In the genomic region with DNA sequence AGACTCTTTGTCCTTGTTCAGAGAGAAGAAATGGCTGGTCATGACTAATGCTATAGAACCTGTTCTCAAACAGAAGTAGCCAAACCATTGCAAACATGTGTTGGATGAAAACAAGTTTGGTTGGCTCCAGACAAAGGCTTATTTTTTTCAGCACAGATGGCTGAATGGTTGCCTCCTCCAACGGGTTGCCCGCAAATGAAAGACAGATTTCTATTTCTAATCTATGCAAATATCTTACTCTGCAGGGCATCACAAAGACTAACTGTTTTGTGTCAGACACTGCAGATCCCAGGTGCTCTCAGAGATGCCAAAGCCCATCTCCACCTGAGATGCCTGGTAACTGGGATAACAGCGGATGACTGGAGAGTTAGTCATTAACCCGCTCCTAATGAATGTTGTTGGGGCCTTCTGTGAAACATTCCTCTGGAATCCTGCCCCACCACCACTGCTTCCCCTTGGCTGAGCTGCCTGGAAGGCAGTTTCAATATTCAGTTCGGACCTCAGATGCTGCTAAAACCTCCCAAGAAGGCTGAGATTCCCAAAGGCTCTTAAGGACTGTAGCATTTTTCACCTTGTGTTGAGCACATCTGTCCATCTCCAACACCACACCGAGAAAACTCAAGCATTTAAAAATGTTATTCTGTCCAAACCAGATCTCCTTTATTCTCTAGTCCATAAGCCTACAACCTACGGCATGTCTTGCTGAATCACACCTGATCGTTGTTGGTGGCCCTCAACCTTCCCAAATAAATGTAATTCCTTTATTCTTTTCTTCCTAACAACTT, we compare ENCODE assay signal across 1 cellular context.
TF ChIP-seq lines count a peak whose summit lies in the region.

No MANE protein-coding gene starts in this region.

TF ChIP-seq in HepG2, 621 proteins besides CTCF, POLR2A, EP300 and RAD21 (continued from another document and continues in another):
- TF ChIP-seq, protein P1, sequence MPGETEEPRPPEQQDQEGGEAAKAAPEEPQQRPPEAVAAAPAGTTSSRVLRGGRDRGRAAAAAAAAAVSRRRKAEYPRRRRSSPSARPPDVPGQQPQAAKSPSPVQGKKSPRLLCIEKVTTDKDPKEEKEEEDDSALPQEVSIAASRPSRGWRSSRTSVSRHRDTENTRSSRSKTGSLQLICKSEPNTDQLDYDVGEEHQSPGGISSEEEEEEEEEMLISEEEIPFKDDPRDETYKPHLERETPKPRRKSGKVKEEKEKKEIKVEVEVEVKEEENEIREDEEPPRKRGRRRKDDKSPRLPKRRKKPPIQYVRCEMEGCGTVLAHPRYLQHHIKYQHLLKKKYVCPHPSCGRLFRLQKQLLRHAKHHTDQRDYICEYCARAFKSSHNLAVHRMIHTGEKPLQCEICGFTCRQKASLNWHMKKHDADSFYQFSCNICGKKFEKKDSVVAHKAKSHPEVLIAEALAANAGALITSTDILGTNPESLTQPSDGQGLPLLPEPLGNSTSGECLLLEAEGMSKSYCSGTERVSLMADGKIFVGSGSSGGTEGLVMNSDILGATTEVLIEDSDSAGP (CRISPR knock-in tag; IDR thresholded peaks at IDR 0.05; ENCODE audit: borderline replicate concordance) = no peak
- TF ChIP-seq, protein P2, sequence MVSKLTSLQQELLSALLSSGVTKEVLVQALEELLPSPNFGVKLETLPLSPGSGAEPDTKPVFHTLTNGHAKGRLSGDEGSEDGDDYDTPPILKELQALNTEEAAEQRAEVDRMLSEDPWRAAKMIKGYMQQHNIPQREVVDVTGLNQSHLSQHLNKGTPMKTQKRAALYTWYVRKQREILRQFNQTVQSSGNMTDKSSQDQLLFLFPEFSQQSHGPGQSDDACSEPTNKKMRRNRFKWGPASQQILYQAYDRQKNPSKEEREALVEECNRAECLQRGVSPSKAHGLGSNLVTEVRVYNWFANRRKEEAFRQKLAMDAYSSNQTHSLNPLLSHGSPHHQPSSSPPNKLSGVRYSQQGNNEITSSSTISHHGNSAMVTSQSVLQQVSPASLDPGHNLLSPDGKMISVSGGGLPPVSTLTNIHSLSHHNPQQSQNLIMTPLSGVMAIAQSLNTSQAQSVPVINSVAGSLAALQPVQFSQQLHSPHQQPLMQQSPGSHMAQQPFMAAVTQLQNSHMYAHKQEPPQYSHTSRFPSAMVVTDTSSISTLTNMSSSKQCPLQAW (CRISPR knock-in tag; IDR thresholded peaks at IDR 0.05) = peak; percentile 56; the same call in 1 of the 2 replicates
- no peak for TF ChIP-seq TP53 (CRISPR knock-in tag; conservative IDR thresholded peaks at IDR 0.05)
- no peak for TF ChIP-seq SCMH1 (CRISPR knock-in tag; IDR thresholded peaks at IDR 0.05; ENCODE audit: borderline replicate concordance)
- TF ChIP-seq TAF15 (IDR thresholded peaks at IDR 0.05; ENCODE audit: low read depth, low read length, poor library complexity, severe bottlenecking) = no peak
- TF ChIP-seq, protein P3, sequence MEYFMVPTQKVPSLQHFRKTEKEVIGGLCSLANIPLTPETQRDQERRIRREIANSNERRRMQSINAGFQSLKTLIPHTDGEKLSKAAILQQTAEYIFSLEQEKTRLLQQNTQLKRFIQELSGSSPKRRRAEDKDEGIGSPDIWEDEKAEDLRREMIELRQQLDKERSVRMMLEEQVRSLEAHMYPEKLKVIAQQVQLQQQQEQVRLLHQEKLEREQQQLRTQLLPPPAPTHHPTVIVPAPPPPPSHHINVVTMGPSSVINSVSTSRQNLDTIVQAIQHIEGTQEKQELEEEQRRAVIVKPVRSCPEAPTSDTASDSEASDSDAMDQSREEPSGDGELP (IDR thresholded peaks at IDR 0.05; ENCODE audit: borderline replicate concordance, low read depth) = no peak
- no peak for TF ChIP-seq KAT2B (IDR thresholded peaks at IDR 0.05; ENCODE audit: borderline replicate concordance, low read depth, low read length)
- no peak for TF ChIP-seq NR2F1 (CRISPR knock-in tag; IDR thresholded peaks at IDR 0.05)
- peak; percentile 36; the same call in 1 of the 2 replicates for TF ChIP-seq GATAD2A (CRISPR knock-in tag; IDR thresholded peaks at IDR 0.05)
- TF ChIP-seq, protein P4, sequence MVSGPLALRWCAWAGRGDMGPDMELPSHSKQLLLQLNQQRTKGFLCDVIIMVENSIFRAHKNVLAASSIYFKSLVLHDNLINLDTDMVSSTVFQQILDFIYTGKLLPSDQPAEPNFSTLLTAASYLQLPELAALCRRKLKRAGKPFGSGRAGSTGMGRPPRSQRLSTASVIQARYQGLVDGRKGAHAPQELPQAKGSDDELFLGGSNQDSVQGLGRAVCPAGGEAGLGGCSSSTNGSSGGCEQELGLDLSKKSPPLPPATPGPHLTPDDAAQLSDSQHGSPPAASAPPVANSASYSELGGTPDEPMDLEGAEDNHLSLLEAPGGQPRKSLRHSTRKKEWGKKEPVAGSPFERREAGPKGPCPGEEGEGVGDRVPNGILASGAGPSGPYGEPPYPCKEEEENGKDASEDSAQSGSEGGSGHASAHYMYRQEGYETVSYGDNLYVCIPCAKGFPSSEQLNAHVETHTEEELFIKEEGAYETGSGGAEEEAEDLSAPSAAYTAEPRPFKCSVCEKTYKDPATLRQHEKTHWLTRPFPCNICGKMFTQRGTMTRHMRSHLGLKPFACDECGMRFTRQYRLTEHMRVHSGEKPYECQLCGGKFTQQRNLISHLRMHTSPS (CRISPR knock-in tag; IDR thresholded peaks at IDR 0.05; ENCODE audit: low read depth) = no peak
- no peak for TF ChIP-seq HNRNPLL (IDR thresholded peaks at IDR 0.05; ENCODE audit: low read depth, low read length, poor library complexity, severe bottlenecking)
- TF ChIP-seq HHEX (CRISPR knock-in tag; IDR thresholded peaks at IDR 0.05) = no peak
- TF ChIP-seq, protein P5, sequence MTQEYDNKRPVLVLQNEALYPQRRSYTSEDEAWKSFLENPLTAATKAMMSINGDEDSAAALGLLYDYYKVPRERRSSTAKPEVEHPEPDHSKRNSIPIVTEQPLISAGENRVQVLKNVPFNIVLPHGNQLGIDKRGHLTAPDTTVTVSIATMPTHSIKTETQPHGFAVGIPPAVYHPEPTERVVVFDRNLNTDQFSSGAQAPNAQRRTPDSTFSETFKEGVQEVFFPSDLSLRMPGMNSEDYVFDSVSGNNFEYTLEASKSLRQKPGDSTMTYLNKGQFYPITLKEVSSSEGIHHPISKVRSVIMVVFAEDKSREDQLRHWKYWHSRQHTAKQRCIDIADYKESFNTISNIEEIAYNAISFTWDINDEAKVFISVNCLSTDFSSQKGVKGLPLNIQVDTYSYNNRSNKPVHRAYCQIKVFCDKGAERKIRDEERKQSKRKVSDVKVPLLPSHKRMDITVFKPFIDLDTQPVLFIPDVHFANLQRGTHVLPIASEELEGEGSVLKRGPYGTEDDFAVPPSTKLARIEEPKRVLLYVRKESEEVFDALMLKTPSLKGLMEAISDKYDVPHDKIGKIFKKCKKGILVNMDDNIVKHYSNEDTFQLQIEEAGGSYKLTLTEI (CRISPR knock-in tag; conservative IDR thresholded peaks at IDR 0.05) = no peak
- no peak for TF ChIP-seq ZNF274 (CRISPR knock-in tag; IDR thresholded peaks at IDR 0.05)
- no peak for TF ChIP-seq ISL2 (CRISPR knock-in tag; IDR thresholded peaks at IDR 0.05)
- no peak for TF ChIP-seq ZNF367 (CRISPR knock-in tag; IDR thresholded peaks at IDR 0.05; ENCODE audit: borderline replicate concordance)
- TF ChIP-seq, protein P6, sequence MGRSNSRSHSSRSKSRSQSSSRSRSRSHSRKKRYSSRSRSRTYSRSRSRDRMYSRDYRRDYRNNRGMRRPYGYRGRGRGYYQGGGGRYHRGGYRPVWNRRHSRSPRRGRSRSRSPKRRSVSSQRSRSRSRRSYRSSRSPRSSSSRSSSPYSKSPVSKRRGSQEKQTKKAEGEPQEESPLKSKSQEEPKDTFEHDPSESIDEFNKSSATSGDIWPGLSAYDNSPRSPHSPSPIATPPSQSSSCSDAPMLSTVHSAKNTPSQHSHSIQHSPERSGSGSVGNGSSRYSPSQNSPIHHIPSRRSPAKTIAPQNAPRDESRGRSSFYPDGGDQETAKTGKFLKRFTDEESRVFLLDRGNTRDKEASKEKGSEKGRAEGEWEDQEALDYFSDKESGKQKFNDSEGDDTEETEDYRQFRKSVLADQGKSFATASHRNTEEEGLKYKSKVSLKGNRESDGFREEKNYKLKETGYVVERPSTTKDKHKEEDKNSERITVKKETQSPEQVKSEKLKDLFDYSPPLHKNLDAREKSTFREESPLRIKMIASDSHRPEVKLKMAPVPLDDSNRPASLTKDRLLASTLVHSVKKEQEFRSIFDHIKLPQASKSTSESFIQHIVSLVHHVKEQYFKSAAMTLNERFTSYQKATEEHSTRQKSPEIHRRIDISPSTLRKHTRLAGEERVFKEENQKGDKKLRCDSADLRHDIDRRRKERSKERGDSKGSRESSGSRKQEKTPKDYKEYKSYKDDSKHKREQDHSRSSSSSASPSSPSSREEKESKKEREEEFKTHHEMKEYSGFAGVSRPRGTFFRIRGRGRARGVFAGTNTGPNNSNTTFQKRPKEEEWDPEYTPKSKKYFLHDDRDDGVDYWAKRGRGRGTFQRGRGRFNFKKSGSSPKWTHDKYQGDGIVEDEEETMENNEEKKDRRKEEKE (IDR thresholded peaks at IDR 0.05) = no peak
- no peak for TF ChIP-seq ZNF879 (CRISPR knock-in tag; IDR thresholded peaks at IDR 0.05)
- TF ChIP-seq, protein P7, sequence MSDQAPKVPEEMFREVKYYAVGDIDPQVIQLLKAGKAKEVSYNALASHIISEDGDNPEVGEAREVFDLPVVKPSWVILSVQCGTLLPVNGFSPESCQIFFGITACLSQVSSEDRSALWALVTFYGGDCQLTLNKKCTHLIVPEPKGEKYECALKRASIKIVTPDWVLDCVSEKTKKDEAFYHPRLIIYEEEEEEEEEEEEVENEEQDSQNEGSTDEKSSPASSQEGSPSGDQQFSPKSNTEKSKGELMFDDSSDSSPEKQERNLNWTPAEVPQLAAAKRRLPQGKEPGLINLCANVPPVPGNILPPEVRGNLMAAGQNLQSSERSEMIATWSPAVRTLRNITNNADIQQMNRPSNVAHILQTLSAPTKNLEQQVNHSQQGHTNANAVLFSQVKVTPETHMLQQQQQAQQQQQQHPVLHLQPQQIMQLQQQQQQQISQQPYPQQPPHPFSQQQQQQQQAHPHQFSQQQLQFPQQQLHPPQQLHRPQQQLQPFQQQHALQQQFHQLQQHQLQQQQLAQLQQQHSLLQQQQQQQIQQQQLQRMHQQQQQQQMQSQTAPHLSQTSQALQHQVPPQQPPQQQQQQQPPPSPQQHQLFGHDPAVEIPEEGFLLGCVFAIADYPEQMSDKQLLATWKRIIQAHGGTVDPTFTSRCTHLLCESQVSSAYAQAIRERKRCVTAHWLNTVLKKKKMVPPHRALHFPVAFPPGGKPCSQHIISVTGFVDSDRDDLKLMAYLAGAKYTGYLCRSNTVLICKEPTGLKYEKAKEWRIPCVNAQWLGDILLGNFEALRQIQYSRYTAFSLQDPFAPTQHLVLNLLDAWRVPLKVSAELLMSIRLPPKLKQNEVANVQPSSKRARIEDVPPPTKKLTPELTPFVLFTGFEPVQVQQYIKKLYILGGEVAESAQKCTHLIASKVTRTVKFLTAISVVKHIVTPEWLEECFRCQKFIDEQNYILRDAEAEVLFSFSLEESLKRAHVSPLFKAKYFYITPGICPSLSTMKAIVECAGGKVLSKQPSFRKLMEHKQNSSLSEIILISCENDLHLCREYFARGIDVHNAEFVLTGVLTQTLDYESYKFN (CRISPR knock-in tag; conservative IDR thresholded peaks at IDR 0.05) = 0 out of 2 replicates have a peak, but pooled peaks have one; percentile 34
- no peak for TF ChIP-seq WIZ (CRISPR knock-in tag; IDR thresholded peaks at IDR 0.05)
- TF ChIP-seq, protein P8, sequence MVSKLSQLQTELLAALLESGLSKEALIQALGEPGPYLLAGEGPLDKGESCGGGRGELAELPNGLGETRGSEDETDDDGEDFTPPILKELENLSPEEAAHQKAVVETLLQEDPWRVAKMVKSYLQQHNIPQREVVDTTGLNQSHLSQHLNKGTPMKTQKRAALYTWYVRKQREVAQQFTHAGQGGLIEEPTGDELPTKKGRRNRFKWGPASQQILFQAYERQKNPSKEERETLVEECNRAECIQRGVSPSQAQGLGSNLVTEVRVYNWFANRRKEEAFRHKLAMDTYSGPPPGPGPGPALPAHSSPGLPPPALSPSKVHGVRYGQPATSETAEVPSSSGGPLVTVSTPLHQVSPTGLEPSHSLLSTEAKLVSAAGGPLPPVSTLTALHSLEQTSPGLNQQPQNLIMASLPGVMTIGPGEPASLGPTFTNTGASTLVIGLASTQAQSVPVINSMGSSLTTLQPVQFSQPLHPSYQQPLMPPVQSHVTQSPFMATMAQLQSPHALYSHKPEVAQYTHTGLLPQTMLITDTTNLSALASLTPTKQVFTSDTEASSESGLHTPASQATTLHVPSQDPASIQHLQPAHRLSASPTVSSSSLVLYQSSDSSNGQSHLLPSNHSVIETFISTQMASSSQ (IDR thresholded peaks at IDR 0.05; ENCODE audit: low read depth) = peak; percentile 67; the same call in 1 of the 2 replicates
- TF ChIP-seq, protein P8 (CRISPR knock-in tag; IDR thresholded peaks at IDR 0.05; ENCODE audit: borderline replicate concordance) = peak; percentile 86
- TF ChIP-seq, protein P9, sequence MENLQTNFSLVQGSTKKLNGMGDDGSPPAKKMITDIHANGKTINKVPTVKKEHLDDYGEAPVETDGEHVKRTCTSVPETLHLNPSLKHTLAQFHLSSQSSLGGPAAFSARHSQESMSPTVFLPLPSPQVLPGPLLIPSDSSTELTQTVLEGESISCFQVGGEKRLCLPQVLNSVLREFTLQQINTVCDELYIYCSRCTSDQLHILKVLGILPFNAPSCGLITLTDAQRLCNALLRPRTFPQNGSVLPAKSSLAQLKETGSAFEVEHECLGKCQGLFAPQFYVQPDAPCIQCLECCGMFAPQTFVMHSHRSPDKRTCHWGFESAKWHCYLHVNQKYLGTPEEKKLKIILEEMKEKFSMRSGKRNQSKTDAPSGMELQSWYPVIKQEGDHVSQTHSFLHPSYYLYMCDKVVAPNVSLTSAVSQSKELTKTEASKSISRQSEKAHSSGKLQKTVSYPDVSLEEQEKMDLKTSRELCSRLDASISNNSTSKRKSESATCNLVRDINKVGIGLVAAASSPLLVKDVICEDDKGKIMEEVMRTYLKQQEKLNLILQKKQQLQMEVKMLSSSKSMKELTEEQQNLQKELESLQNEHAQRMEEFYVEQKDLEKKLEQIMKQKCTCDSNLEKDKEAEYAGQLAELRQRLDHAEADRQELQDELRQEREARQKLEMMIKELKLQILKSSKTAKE (CRISPR knock-in tag; IDR thresholded peaks at IDR 0.05; ENCODE audit: borderline replicate concordance) = no peak
- TF ChIP-seq, protein P10, sequence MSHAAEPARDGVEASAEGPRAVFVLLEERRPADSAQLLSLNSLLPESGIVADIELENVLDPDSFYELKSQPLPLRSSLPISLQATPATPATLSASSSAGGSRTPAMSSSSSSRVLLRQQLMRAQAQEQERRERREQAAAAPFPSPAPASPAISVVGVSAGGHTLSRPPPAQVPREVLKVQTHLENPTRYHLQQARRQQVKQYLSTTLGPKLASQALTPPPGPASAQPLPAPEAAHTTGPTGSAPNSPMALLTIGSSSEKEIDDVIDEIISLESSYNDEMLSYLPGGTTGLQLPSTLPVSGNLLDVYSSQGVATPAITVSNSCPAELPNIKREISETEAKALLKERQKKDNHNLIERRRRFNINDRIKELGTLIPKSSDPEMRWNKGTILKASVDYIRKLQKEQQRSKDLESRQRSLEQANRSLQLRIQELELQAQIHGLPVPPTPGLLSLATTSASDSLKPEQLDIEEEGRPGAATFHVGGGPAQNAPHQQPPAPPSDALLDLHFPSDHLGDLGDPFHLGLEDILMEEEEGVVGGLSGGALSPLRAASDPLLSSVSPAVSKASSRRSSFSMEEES (CRISPR knock-in tag; IDR thresholded peaks at IDR 0.05) = no peak
